8 cellular contexts compared by ENCODE assay signal in genomic region chr1:29259802-29260441, GRCh38. TPM values are rescaled to one million over a fixed set of nuclear protein-coding genes. Genes with fewer than 3 reads are reported as not detected.
A peak's percentile ranks its signal among the peaks of the same experiment; 100 is the strongest.
DNase-seq lines count a peak whose midpoint lies in the region; ATAC-seq and TF ChIP-seq lines count a peak whose summit lies in the region.

No MANE protein-coding gene starts in this region.

- peaks cover 8% of the 10 kb centered on the region for H3K4me1 Mint-ChIP-seq in T-helper 17 cell
- H3K4me1 Mint-ChIP-seq in stimulated activated naive CD8-positive, alpha-beta T cell treated with anti-CD3 and anti-CD28 coated beads, Interleukin-15, amount 100 ng/mL, for 72 hours, result peaks cover 12% of the 10 kb centered on the region

- H3K27ac ChIP-seq in dorsolateral prefrontal cortex, result peak overlapping the region in 5 of 59 donors; percentile 3 to 53 (median 35)

- no peak for TF ChIP-seq CTCF in dorsolateral prefrontal cortex (IDR thresholded peaks at IDR 0.05 in 54 of 56, conservative IDR thresholded peaks at IDR 0.05 in 2 of 56; ENCODE audit: low read depth in 1 of 56, partially characterized antibody in 56 of 56)

- peaks cover 0 to 7% (median 0%) of the 10 kb centered on the region in 45 donors for H3K27me3 ChIP-seq in dorsolateral prefrontal cortex

- peaks cover 2% of the 10 kb centered on the region for H3K36me3 Mint-ChIP-seq in T-helper 17 cell (ENCODE audit: low read depth)

- no peaks in the 10 kb centered on the region for H3K9me3 Mint-ChIP-seq in stimulated activated naive CD8-positive, alpha-beta T cell treated with anti-CD3 and anti-CD28 coated beads, Interleukin-15, amount 100 ng/mL, for 72 hours

- no peaks in the 10 kb centered on the region for H3K9me3 ChIP-seq in T-helper 17 cell (ENCODE audit: control insufficient read depth, low read length, poor library complexity, severe bottlenecking)

- H3K27me3 Mint-ChIP-seq in T-helper 17 cell, result peaks cover 42% of the 10 kb centered on the region
- peaks cover 35% of the 10 kb centered on the region for H3K27me3 Mint-ChIP-seq in stimulated activated naive CD8-positive, alpha-beta T cell treated with anti-CD3 and anti-CD28 coated beads, Interleukin-15, amount 100 ng/mL, for 72 hours

- H3K4me3 Mint-ChIP-seq in T-helper 17 cell, result peak overlapping the region; percentile 87
- H3K4me3 Mint-ChIP-seq in stimulated activated naive CD8-positive, alpha-beta T cell treated with anti-CD3 and anti-CD28 coated beads, Interleukin-15, amount 100 ng/mL, for 72 hours, result peak overlapping the region; percentile 80 to 82

- H3K4me3 ChIP-seq in dorsolateral prefrontal cortex, result peak overlapping the region; percentile 40 to 76 (median 61)

- ATAC-seq in T-helper 17 cell, result peak; percentile 71
- ATAC-seq in stimulated activated naive CD8-positive, alpha-beta T cell treated with anti-CD3 and anti-CD28 coated beads, Interleukin-15, amount 100 ng/mL, for 72 hours, result peak; percentile 70
- no peak for ATAC-seq in HG02642 (IDR thresholded peaks at IDR 0.05; ENCODE audit: poor library complexity, unreplicated experiment)
- no peak for ATAC-seq in GM18520 (IDR thresholded peaks at IDR 0.05; ENCODE audit: unreplicated experiment)

- DNase-seq in EL (peak; percentile 59), T-helper 17 cell (peak in 1 of 3 donors; percentile 12), dorsolateral prefrontal cortex (peak in 5 of 10 donors; percentile 26 to 68 (median 42)), medulla oblongata (ENCODE audit: extremely low spot score) (peak; percentile 67), OCI-M2 (lab: John Stamatoyannopoulos, UW; ENCODE audit: unreplicated experiment) (no peak)
- DNase-seq in stimulated activated naive CD8-positive, alpha-beta T cell treated with anti-CD3 and anti-CD28 coated beads, Interleukin-15, amount 100 ng/mL, for 72 hours, result peak in 1 of 2 donors; percentile 42

- H3K27ac Mint-ChIP-seq in T-helper 17 cell, result no peak overlapping the region
- peak overlapping the region in 1 of 2 donors; percentile 27 for H3K27ac Mint-ChIP-seq in stimulated activated naive CD8-positive, alpha-beta T cell treated with anti-CD3 and anti-CD28 coated beads, Interleukin-15, amount 100 ng/mL, for 72 hours

- intact Hi-C loops in dorsolateral prefrontal cortex (cut with DNase I), result loop anchor here in 1 of 2 donors (10.0 kb wide), 1 partner anchor 75 kb away; no protein-coding TSS in a partner anchor

RNA-seq across cellular contexts. Expression of gene PTPRU, which starts 23.6 kb away (rescaled TPM):
- total RNA-seq in T-helper 17 cell (not detected), dorsolateral prefrontal cortex (10 to 100 TPM; 25.6 to 80.6 (median 50.1) TPM)

RNA-seq across cellular contexts. Expression of gene MECR, which starts 29.2 kb away (rescaled TPM):
- 1 to 10 TPM; 7.6 to 8.0 TPM for total RNA-seq in T-helper 17 cell
- total RNA-seq in dorsolateral prefrontal cortex, result 10 to 100 TPM; 28.4 to 65.3 (median 45.9) TPM

Comparison
In these comparisons a context has a peak if more than half of its experiments do, and no peak if none do; other contexts are left out.
1. ATAC-seq: peak in T-helper 17 cell (single experiment) and stimulated activated naive CD8-positive, alpha-beta T cell treated with anti-CD3 and anti-CD28 coated beads, Interleukin-15, amount 100 ng/mL, for 72 hours (single experiment); none in HG02642 (single experiment) and GM18520 (single experiment).
2. RNA of gene PTPRU, which starts 23.6 kb away (total RNA-seq): 25.6 to 80.6 TPM in dorsolateral prefrontal cortex; not detected in T-helper 17 cell; every median in the first group is over 10 times any median in the second.